Comparison of ENCODE assay signal across 9 cellular contexts in genomic region chr10:2436933-2437332, GRCh38.
"Had no signal": no experiment of that assay in that cellular context is flagged by ENCODE, and none has a peak within 500 bp of the region (broad histone marks: within the 10 kb centered on the region; RNA-seq: fewer than 3 reads in every experiment).

No MANE protein-coding gene starts in this region.

- H3K4me2 ChIP-seq: GM23338 had no signal

- H3K9me3 ChIP-seq: HAP-1 had no signal

- H3K9ac ChIP-seq: GM23248 had no signal

- H3K27ac ChIP-seq: GM23248 had no signal

- H3K36me3 ChIP-seq: HAP-1 had no signal

- H3K4me1 ChIP-seq: HAP-1 had no signal

- H3K4me3 ChIP-seq: GM23248, GM23338, HAP-1 had no signal

- ATAC-seq: GM23338, HCT116 had no signal

- DNase-seq: GM23248, GOT3, H7, H9, HCEC 1CT, HFFc6 had no signal

- H2AFZ ChIP-seq: GM23248, GM23338 had no signal
